ENCODE assay signal across 37 cellular contexts in the genomic region with DNA sequence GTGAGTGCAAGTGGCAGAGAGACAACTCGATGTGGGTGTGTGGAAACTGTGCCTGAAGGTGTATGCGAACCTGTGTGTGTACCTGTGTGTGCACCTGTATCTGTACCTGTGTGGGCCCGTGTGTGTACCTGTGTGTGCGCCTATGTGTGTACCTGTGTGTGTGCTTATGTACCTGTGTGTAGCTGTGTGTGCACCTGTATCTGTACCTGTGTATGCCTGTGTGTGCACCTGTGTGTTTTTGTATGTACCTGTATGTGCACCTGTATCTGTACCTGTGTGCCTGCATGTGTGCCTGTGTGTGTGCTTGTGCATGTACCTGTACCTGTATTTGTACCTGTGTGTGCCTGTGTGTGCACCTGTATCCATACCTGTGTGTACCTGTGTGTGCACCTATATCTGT.
"Had no signal": no experiment of that assay in that cellular context is flagged by ENCODE, and none has a peak within 500 bp of the region (broad histone marks: within the 10 kb centered on the region; RNA-seq: fewer than 3 reads in every experiment).

No MANE protein-coding gene starts in this region.

- H3K27me3 ChIP-seq: adrenal gland, body of pancreas, cardiac muscle cell, colonic mucosa had no signal

- ATAC-seq: activated CD4-positive, alpha-beta T cell treated with anti-CD3 and anti-CD28 coated beads for 36 hours; activated CD8-positive, alpha-beta memory T cell treated with anti-CD3 and anti-CD28 coated beads, Interleukin-2, amount 10 ng/mL, durations not matched to agents 7 days and 5 days; activated CD8-positive, alpha-beta T cell treated with anti-CD3 and anti-CD28 coated beads, Interleukin-2, amount 10 ng/mL, durations not matched to agents 7 days and 5 days; activated naive CD8-positive, alpha-beta T cell treated with anti-CD3 and anti-CD28 coated beads, Interleukin-2, amount 50 U/mL, for 24 hours; body of pancreas; T-helper 17 cell had no signal

- H3K36me3 Mint-ChIP-seq: activated CD4-positive, alpha-beta memory T cell treated with anti-CD3 and anti-CD28 coated beads for 36 hours; activated CD8-positive, alpha-beta memory T cell treated with anti-CD3 and anti-CD28 coated beads, Interleukin-2, amount 10 ng/mL, durations not matched to agents 7 days and 5 days; activated naive CD4-positive, alpha-beta T cell treated with anti-CD3 and anti-CD28 coated beads, Interleukin-2, amount 50 U/mL, for 24 hours; activated naive CD8-positive, alpha-beta T cell treated with anti-CD3 and anti-CD28 coated beads for 36 hours had no signal

- H3K4me3 Mint-ChIP-seq: activated CD4-positive, alpha-beta memory T cell treated with anti-CD3 and anti-CD28 coated beads for 36 hours; activated CD4-positive, alpha-beta T cell treated with anti-CD3 and anti-CD28 coated beads for 36 hours; activated CD4-positive, alpha-beta T cell treated with anti-CD3 and anti-CD28 coated beads, Interleukin-2, amount 10 ng/mL, durations not matched to agents 24 days and 14 days; activated CD8-positive, alpha-beta memory T cell treated with anti-CD3 and anti-CD28 coated beads, Interleukin-2, amount 10 ng/mL, durations not matched to agents 7 days and 5 days; activated CD8-positive, alpha-beta T cell treated with anti-CD3 and anti-CD28 coated beads, Interleukin-2, amount 10 ng/mL, durations not matched to agents 7 days and 5 days; activated naive CD4-positive, alpha-beta T cell treated with anti-CD3 and anti-CD28 coated beads for 36 hours; activated naive CD4-positive, alpha-beta T cell treated with anti-CD3 and anti-CD28 coated beads, Interleukin-2, amount 50 U/mL, for 24 hours; activated naive CD8-positive, alpha-beta T cell treated with anti-CD3 and anti-CD28 coated beads for 36 hours; activated naive CD8-positive, alpha-beta T cell treated with anti-CD3 and anti-CD28 coated beads, Interleukin-2, amount 50 U/mL, for 24 hours; activated T-helper 1 cell treated with anti-CD3 and anti-CD28 coated beads, Interleukin-12 subunit alpha, Interleukin-12 subunit beta, Interleukin-2, Interleukin-4 antibody, amounts not matched to agents 30 ng/mL and 10 ng/mL and 1 ng/mL, durations not matched to agents 14 hours and 24 hours and 36 hours; T-helper 17 cell; T-helper 2 cell treated with Interferon-gamma antibody and Interleukin-4, amounts not matched to agents 5 μg/mL and 100 μg/mL, for 36 hours had no signal

- DNase-seq: activated CD4-positive, alpha-beta memory T cell treated with anti-CD3 and anti-CD28 coated beads for 36 hours; activated CD4-positive, alpha-beta T cell treated with anti-CD3 and anti-CD28 coated beads for 36 hours; activated CD4-positive, alpha-beta T cell treated with anti-CD3 and anti-CD28 coated beads, Interleukin-2, amount 10 ng/mL, durations not matched to agents 24 days and 14 days; activated CD4-positive, CD25-positive, alpha-beta regulatory T cell; activated CD4-positive, CD25-positive, alpha-beta regulatory T cell treated with anti-CD3 and anti-CD28 coated beads, Interleukin-2, amount 50 U/mL, for 72 hours; activated CD8-positive, alpha-beta memory T cell treated with anti-CD3 and anti-CD28 coated beads, Interleukin-2, amount 10 ng/mL, durations not matched to agents 7 days and 5 days; activated CD8-positive, alpha-beta memory T cell treated with anti-CD3 and anti-CD28 coated beads, Interleukin-2, amount 50 U/mL, for 4 hours; activated CD8-positive, alpha-beta T cell treated with anti-CD3 and anti-CD28 coated beads, Interleukin-2, amount 10 ng/mL, durations not matched to agents 7 days and 5 days; activated effector memory CD4-positive, alpha-beta T cell treated with anti-CD3 and anti-CD28 coated beads, Interleukin-2, amount 50 U/mL, for 16 hours; activated naive CD4-positive, alpha-beta T cell treated with anti-CD3 and anti-CD28 coated beads for 36 hours; activated naive CD8-positive, alpha-beta T cell treated with anti-CD3 and anti-CD28 coated beads for 36 hours; activated naive CD8-positive, alpha-beta T cell treated with anti-CD3 and anti-CD28 coated beads, Interleukin-2, amount 50 U/mL, for 24 hours; activated T-cell treated with anti-CD3 and anti-CD28 coated beads, Interleukin-2, amount 50 U/mL, for 1 hour; activated T-cell treated with anti-CD3 and anti-CD28 coated beads, Interleukin-2, amount 50 U/mL, for 48 hours; adrenal gland; amygdala; aorta; body of pancreas; central memory CD4-positive, alpha-beta T cell; cerebellar nuclear complex; colonic mucosa; effector CD8-positive, alpha-beta T cell; foreskin fibroblast; T-helper 1 cell; T-helper 17 cell; T1000; WERI-Rb-1 had no signal

- H3K4me1 ChIP-seq: adrenal gland, body of pancreas, breast epithelium, colonic mucosa had no signal

- H3K4me3 ChIP-seq: adrenal gland, body of pancreas, breast epithelium, cardiac muscle cell, colonic mucosa had no signal

- H3K9me3 Mint-ChIP-seq: activated CD4-positive, alpha-beta T cell treated with anti-CD3 and anti-CD28 coated beads, Interleukin-2, amount 10 ng/mL, durations not matched to agents 24 days and 14 days; activated naive CD4-positive, alpha-beta T cell treated with anti-CD3 and anti-CD28 coated beads for 36 hours; activated naive CD4-positive, alpha-beta T cell treated with anti-CD3 and anti-CD28 coated beads, Interleukin-2, amount 50 U/mL, for 24 hours; activated naive CD8-positive, alpha-beta T cell treated with anti-CD3 and anti-CD28 coated beads for 36 hours; activated naive CD8-positive, alpha-beta T cell treated with anti-CD3 and anti-CD28 coated beads, Interleukin-2, amount 50 U/mL, for 24 hours; activated T-helper 1 cell treated with anti-CD3 and anti-CD28 coated beads, Interleukin-12 subunit alpha, Interleukin-12 subunit beta, Interleukin-2, Interleukin-4 antibody, amounts not matched to agents 30 ng/mL and 10 ng/mL and 1 ng/mL, durations not matched to agents 14 hours and 24 hours and 36 hours; activated T-helper 2 cell treated with anti-CD3 and anti-CD28 coated beads, Interferon-gamma antibody, Interleukin-2, Interleukin-4, amounts not matched to agents 10 μg/mL and 5 μg/mL and 100 μg/mL, durations not matched to agents 14 hours and 24 hours and 36 hours; T-helper 2 cell treated with Interferon-gamma antibody and Interleukin-4, amounts not matched to agents 5 μg/mL and 100 μg/mL, for 36 hours had no signal

- H3K27ac ChIP-seq: adrenal gland, body of pancreas, breast epithelium, cardiac muscle cell, colonic mucosa, epithelial cell of prostate, WERI-Rb-1 had no signal

- H3K9me3 ChIP-seq: adrenal gland, body of pancreas, breast epithelium, colonic mucosa had no signal

- H3K27ac Mint-ChIP-seq: activated CD4-positive, alpha-beta memory T cell treated with anti-CD3 and anti-CD28 coated beads for 36 hours; activated CD4-positive, alpha-beta T cell treated with anti-CD3 and anti-CD28 coated beads for 36 hours; activated CD4-positive, alpha-beta T cell treated with anti-CD3 and anti-CD28 coated beads, Interleukin-2, amount 10 ng/mL, durations not matched to agents 24 days and 14 days; activated CD8-positive, alpha-beta memory T cell treated with anti-CD3 and anti-CD28 coated beads, Interleukin-2, amount 10 ng/mL, durations not matched to agents 7 days and 5 days; activated CD8-positive, alpha-beta T cell treated with anti-CD3 and anti-CD28 coated beads, Interleukin-2, amount 10 ng/mL, durations not matched to agents 7 days and 5 days; activated naive CD4-positive, alpha-beta T cell treated with anti-CD3 and anti-CD28 coated beads for 36 hours; activated naive CD4-positive, alpha-beta T cell treated with anti-CD3 and anti-CD28 coated beads, Interleukin-2, amount 50 U/mL, for 24 hours; activated naive CD8-positive, alpha-beta T cell treated with anti-CD3 and anti-CD28 coated beads for 36 hours; activated naive CD8-positive, alpha-beta T cell treated with anti-CD3 and anti-CD28 coated beads, Interleukin-2, amount 50 U/mL, for 24 hours; activated T-helper 1 cell treated with anti-CD3 and anti-CD28 coated beads, Interleukin-12 subunit alpha, Interleukin-12 subunit beta, Interleukin-2, Interleukin-4 antibody, amounts not matched to agents 30 ng/mL and 10 ng/mL and 1 ng/mL, durations not matched to agents 14 hours and 24 hours and 36 hours; activated T-helper 2 cell treated with anti-CD3 and anti-CD28 coated beads, Interferon-gamma antibody, Interleukin-2, Interleukin-4, amounts not matched to agents 10 μg/mL and 5 μg/mL and 100 μg/mL, durations not matched to agents 14 hours and 24 hours and 36 hours; T-helper 17 cell; T-helper 2 cell treated with Interferon-gamma antibody and Interleukin-4, amounts not matched to agents 5 μg/mL and 100 μg/mL, for 36 hours had no signal

- H3K27me3 Mint-ChIP-seq: activated CD4-positive, alpha-beta memory T cell treated with anti-CD3 and anti-CD28 coated beads for 36 hours; activated CD4-positive, alpha-beta T cell treated with anti-CD3 and anti-CD28 coated beads for 36 hours; activated CD4-positive, alpha-beta T cell treated with anti-CD3 and anti-CD28 coated beads, Interleukin-2, amount 10 ng/mL, durations not matched to agents 24 days and 14 days; activated CD8-positive, alpha-beta memory T cell treated with anti-CD3 and anti-CD28 coated beads, Interleukin-2, amount 10 ng/mL, durations not matched to agents 7 days and 5 days; activated naive CD4-positive, alpha-beta T cell treated with anti-CD3 and anti-CD28 coated beads, Interleukin-2, amount 50 U/mL, for 24 hours; activated naive CD8-positive, alpha-beta T cell treated with anti-CD3 and anti-CD28 coated beads, Interleukin-2, amount 50 U/mL, for 24 hours had no signal

- H3K4me1 Mint-ChIP-seq: activated CD4-positive, alpha-beta T cell treated with anti-CD3 and anti-CD28 coated beads for 36 hours; activated CD4-positive, alpha-beta T cell treated with anti-CD3 and anti-CD28 coated beads, Interleukin-2, amount 10 ng/mL, durations not matched to agents 24 days and 14 days; activated CD8-positive, alpha-beta memory T cell treated with anti-CD3 and anti-CD28 coated beads, Interleukin-2, amount 10 ng/mL, durations not matched to agents 7 days and 5 days; activated naive CD4-positive, alpha-beta T cell treated with anti-CD3 and anti-CD28 coated beads, Interleukin-2, amount 50 U/mL, for 24 hours; activated naive CD8-positive, alpha-beta T cell treated with anti-CD3 and anti-CD28 coated beads for 36 hours; activated naive CD8-positive, alpha-beta T cell treated with anti-CD3 and anti-CD28 coated beads, Interleukin-2, amount 50 U/mL, for 24 hours; T-helper 17 cell had no signal

- H3K36me3 ChIP-seq: adrenal gland, breast epithelium, cardiac muscle cell, colonic mucosa, WERI-Rb-1 had no signal

- FAIRE-seq: endometrium, endothelial cell of umbilical vein, frontal cortex had no signal
